In the genomic region with DNA sequence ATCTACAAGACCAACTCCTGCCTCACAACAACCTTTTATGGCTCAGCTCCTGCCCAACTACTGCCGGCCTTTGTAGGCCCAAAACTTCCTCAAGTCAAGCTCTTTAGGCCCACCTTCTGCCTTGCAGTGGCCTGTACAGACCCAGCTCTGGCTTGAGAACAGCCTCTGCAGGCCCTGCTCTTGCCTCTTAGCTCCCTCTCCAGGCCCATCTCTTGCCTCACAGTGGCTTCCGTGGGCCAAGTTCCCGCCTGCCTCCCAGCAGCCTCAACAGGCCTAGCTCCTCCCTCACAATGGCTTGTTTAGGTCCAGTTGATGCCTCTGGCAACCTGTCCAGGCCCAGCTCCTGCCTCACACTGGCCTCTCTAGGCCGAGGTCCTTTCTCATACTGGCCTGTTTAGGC, we compare ENCODE assay signal across 11 cellular contexts. TPM values are rescaled to one million over a fixed set of nuclear protein-coding genes. Genes with fewer than 3 reads are reported as not detected.
DNase-seq lines count a peak whose midpoint lies in the region; ATAC-seq and TF ChIP-seq lines count a peak whose summit lies in the region.
"Had no signal": no experiment of that assay in that cellular context is flagged by ENCODE, and none has a peak within 500 bp of the region (broad histone marks: within the 10 kb centered on the region; RNA-seq: fewer than 3 reads in every experiment).

No MANE protein-coding gene starts in this region.

- CTCF ChIA-PET in activated naive CD4-positive, alpha-beta T cell treated with anti-CD3 and anti-CD28 coated beads for 36 hours (lab: Charles Lee) = interaction anchor here (0.6 kb wide), 1 partner anchor 915 kb away, joined by 3 read pairs; no protein-coding TSS in a partner anchor

- H3K36me3 Mint-ChIP-seq in activated naive CD4-positive, alpha-beta T cell treated with anti-CD3 and anti-CD28 coated beads for 36 hours (ENCODE audit: low read depth) = no peaks in the 10 kb centered on the region
- peaks cover 30% of the 10 kb centered on the region for H3K36me3 Mint-ChIP-seq in glutamatergic neuron (ENCODE audit: unreplicated experiment)
- H3K36me3 Mint-ChIP-seq: naive thymus-derived CD8-positive, alpha-beta T cell had no signal

- no peaks in the 10 kb centered on the region for H3K9me3 ChIP-seq in upper lobe of left lung
- no peaks in the 10 kb centered on the region for H3K9me3 ChIP-seq in gastroesophageal sphincter

- H3K4me1 Mint-ChIP-seq in activated naive CD4-positive, alpha-beta T cell treated with anti-CD3 and anti-CD28 coated beads for 36 hours (ENCODE audit: low read depth) = peaks cover under 1% of the 10 kb centered on the region
- H3K4me1 Mint-ChIP-seq in glutamatergic neuron (ENCODE audit: low read depth, unreplicated experiment) = no peaks in the 10 kb centered on the region

- TF ChIP-seq EP300 in upper lobe of left lung (IDR thresholded peaks at IDR 0.05) = no peak
- TF ChIP-seq EP300 in gastroesophageal sphincter (IDR thresholded peaks at IDR 0.05) = no peak

- H3K9me3 Mint-ChIP-seq in activated naive CD4-positive, alpha-beta T cell treated with anti-CD3 and anti-CD28 coated beads for 36 hours = no peaks in the 10 kb centered on the region
- peaks cover 8% of the 10 kb centered on the region for H3K9me3 Mint-ChIP-seq in glutamatergic neuron (ENCODE audit: unreplicated experiment)
- H3K9me3 Mint-ChIP-seq: naive thymus-derived CD8-positive, alpha-beta T cell had no signal

- no peaks in the 10 kb centered on the region for H3K27me3 ChIP-seq in upper lobe of left lung
- no peaks in the 10 kb centered on the region for H3K27me3 ChIP-seq in gastroesophageal sphincter

- H3K4me3 ChIP-seq in upper lobe of left lung = no peak overlapping the region
- H3K4me3 ChIP-seq in gastroesophageal sphincter = no peak overlapping the region

- intact Hi-C loops in activated naive CD4-positive, alpha-beta T cell treated with anti-CD3 and anti-CD28 coated beads for 36 hours (cut with micrococcal nuclease) = loop anchor here (5.0 kb wide), 1 partner anchor 108 kb away; no protein-coding TSS in a partner anchor

- no peak overlapping the region for H3K27ac Mint-ChIP-seq in activated naive CD4-positive, alpha-beta T cell treated with anti-CD3 and anti-CD28 coated beads for 36 hours
- H3K27ac Mint-ChIP-seq in glutamatergic neuron (ENCODE audit: unreplicated experiment) = no peak overlapping the region

- peak; percentile 48 for DNase-seq in activated naive CD4-positive, alpha-beta T cell treated with anti-CD3 and anti-CD28 coated beads for 36 hours
- DNase-seq in activated naive CD4-positive, alpha-beta T cell (lab: John Stamatoyannopoulos, UW) = no peak
- DNase-seq in NCI-H446 (lab: John Stamatoyannopoulos, UW) = peak; percentile 20 to 76
- no peak for DNase-seq in glutamatergic neuron
- peak; percentile 5 to 48 for DNase-seq in upper lobe of left lung
- DNase-seq in SKM-1 (lab: John Stamatoyannopoulos, UW; ENCODE audit: unreplicated experiment) = no peak
- DNase-seq in NCI-H526 treated with DMSO at 0.1 percent for 48 hours (lab: John Stamatoyannopoulos, UW) = no peak
- DNase-seq: naive thymus-derived CD8-positive, alpha-beta T cell; NCI-H1930; SHP77 had no signal

- TF ChIP-seq POLR2A in upper lobe of left lung (IDR thresholded peaks at IDR 0.05) (no peak), gastroesophageal sphincter (IDR thresholded peaks at IDR 0.05) (no peak)

- H3K27ac ChIP-seq in upper lobe of left lung (no peak overlapping the region), gastroesophageal sphincter (no peak overlapping the region)

- no peak overlapping the region for H3K4me3 Mint-ChIP-seq in activated naive CD4-positive, alpha-beta T cell treated with anti-CD3 and anti-CD28 coated beads for 36 hours
- peak overlapping the region; percentile 12 for H3K4me3 Mint-ChIP-seq in glutamatergic neuron (ENCODE audit: unreplicated experiment)
- H3K4me3 Mint-ChIP-seq: naive thymus-derived CD8-positive, alpha-beta T cell had no signal

- H3K27me3 Mint-ChIP-seq in activated naive CD4-positive, alpha-beta T cell treated with anti-CD3 and anti-CD28 coated beads for 36 hours (ENCODE audit: low read depth) = no peaks in the 10 kb centered on the region
- peaks cover 15% of the 10 kb centered on the region for H3K27me3 Mint-ChIP-seq in glutamatergic neuron (ENCODE audit: unreplicated experiment)
- H3K27me3 Mint-ChIP-seq: naive thymus-derived CD8-positive, alpha-beta T cell had no signal

- H3K4me1 ChIP-seq in upper lobe of left lung = no peaks in the 10 kb centered on the region
- no peaks in the 10 kb centered on the region for H3K4me1 ChIP-seq in gastroesophageal sphincter

- TF ChIP-seq CTCF in glutamatergic neuron (IDR thresholded peaks at IDR 0.05; ENCODE audit: partially characterized antibody, unreplicated experiment) = no peak
- peak in 1 of 6 experiments; percentile 52 for TF ChIP-seq CTCF in upper lobe of left lung (IDR thresholded peaks at IDR 0.05)
- TF ChIP-seq CTCF in gastroesophageal sphincter (IDR thresholded peaks at IDR 0.05) = peak in 1 of 4 experiments; percentile 41

- WGBS in upper lobe of left lung, 2 donors = 82 to 95% methylated on average over 4 of the region's 4 CpGs
- WGBS in gastroesophageal sphincter (ENCODE audit: low coverage in 1 of 2), 2 donors = 80 to 88% methylated on average over 1 to 2 of the region's 4 CpGs

- no peaks in the 10 kb centered on the region for H3K36me3 ChIP-seq in upper lobe of left lung
- H3K36me3 ChIP-seq in gastroesophageal sphincter = no peaks in the 10 kb centered on the region

- no peak for ATAC-seq in upper lobe of left lung (ENCODE audit: low FRiP score in 2 of 2)
- no peak for ATAC-seq in gastroesophageal sphincter
- ATAC-seq: naive thymus-derived CD8-positive, alpha-beta T cell had no signal

RNA-seq across cellular contexts. Expression of a gene that starts 32.4 kb away (rescaled TPM):
- total RNA-seq in activated naive CD4-positive, alpha-beta T cell treated with anti-CD3 and anti-CD28 coated beads for 36 hours = 10 to 100 TPM in 1 of 2 experiments, 1 to 10 TPM in 1; 8.9 to 10.1 TPM
- total RNA-seq in glutamatergic neuron (ENCODE audit: unreplicated experiment) (17.0 TPM), upper lobe of left lung (10 to 100 TPM; 14.7 to 49.1 (median 33.8) TPM), gastroesophageal sphincter (10 to 100 TPM; 20.4 to 30.2 (median 25.0) TPM)

Comparison
In these comparisons a context has a peak if more than half of its experiments do, and no peak if none do; other contexts are left out.
1. DNase-seq: peak in activated naive CD4-positive, alpha-beta T cell treated with anti-CD3 and anti-CD28 coated beads for 36 hours (single experiment), NCI-H446 (2 of 2) and upper lobe of left lung (2 of 2); none in activated naive CD4-positive, alpha-beta T cell (0 of 4), glutamatergic neuron (single experiment), SKM-1 (single experiment) and NCI-H526 treated with DMSO at 0.1 percent for 48 hours (single experiment).